In genomic region chr22:40651057-40651456, GRCh38 we compare ENCODE assay signal across 1 cellular context.
TF ChIP-seq lines count a peak whose summit lies in the region.

No MANE protein-coding gene starts in this region.

TF ChIP-seq in HepG2, 621 proteins besides CTCF, POLR2A, EP300 and RAD21 (continued from another document):
- no peak for TF ChIP-seq ZNF280D (CRISPR knock-in tag; IDR thresholded peaks at IDR 0.05)
